ENCODE assay signal across 1 cellular context in the genomic region with DNA sequence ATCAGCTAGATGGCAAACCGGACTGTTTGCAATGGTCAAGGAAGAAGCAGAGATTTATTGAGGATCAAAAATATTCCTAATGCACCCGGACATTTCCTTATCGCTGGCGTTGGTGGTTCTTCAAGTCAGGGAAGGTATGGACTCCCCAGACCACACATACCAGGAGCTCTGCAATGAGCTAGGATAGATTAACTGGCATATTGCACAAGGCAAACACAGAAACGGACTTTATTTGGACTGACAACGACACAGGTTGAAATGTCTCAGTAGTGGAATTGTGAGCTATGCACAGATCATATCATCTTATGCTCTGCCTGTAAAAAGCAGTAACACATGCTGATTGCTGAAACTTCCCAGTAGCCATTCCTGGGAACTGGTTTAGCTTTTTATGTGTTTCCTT.
A peak's percentile ranks its signal among the peaks of the same experiment; 100 is the strongest.
TF ChIP-seq lines count a peak whose summit lies in the region.

No MANE protein-coding gene starts in this region.

TF ChIP-seq in HepG2, 621 proteins besides CTCF, POLR2A, EP300 and RAD21 (continued from another document):
- TF ChIP-seq, protein P1, sequence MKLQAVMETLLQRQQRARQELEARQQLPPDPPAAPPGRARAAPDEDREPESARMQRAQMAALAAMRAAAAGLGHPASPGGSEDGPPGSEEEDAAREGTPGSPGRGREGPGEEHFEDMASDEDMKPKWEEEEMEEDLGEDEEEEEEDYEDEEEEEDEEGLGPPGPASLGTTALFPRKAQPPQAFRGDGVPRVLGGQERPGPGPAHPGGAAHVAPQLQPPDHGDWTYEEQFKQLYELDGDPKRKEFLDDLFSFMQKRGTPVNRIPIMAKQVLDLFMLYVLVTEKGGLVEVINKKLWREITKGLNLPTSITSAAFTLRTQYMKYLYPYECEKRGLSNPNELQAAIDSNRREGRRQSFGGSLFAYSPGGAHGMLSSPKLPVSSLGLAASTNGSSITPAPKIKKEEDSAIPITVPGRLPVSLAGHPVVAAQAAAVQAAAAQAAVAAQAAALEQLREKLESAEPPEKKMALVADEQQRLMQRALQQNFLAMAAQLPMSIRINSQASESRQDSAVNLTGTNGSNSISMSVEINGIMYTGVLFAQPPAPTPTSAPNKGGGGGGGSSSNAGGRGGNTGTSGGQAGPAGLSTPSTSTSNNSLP (IDR thresholded peaks at IDR 0.05; ENCODE audit: low read depth, low read length) = 0 out of 2 replicates have a peak, but pooled peaks have one; percentile 30
- TF ChIP-seq TEAD3 (CRISPR knock-in tag; optimal IDR thresholded peaks at IDR 0.05; ENCODE audit: borderline replicate concordance) = peak; percentile 35
